In the genomic region with DNA sequence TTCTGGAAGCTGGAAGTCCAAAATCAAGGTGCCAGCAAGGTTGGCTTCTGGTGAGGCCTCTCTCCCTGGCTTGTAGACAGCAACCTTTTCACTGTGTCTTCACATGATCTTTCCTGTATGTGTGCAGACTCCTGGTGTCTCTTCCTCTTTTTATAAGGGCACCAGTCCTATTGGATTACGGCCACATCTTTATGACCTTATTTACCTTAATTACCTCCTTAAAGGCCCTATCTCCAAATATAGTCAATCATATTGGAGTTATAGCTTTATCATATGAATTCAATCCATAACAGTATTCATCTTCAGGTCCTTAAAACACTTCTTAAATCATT, we compare ENCODE assay signal across 1 cellular context.
TF ChIP-seq lines count a peak whose summit lies in the region.

No MANE protein-coding gene starts in this region.

TF ChIP-seq in H1, 55 proteins besides CTCF, POLR2A, EP300 and RAD21:
- no peak for TF ChIP-seq SP1 (IDR thresholded peaks at IDR 0.05; ENCODE audit: low read depth, low read length)
